1 cellular context compared by ENCODE assay signal in the genomic region with DNA sequence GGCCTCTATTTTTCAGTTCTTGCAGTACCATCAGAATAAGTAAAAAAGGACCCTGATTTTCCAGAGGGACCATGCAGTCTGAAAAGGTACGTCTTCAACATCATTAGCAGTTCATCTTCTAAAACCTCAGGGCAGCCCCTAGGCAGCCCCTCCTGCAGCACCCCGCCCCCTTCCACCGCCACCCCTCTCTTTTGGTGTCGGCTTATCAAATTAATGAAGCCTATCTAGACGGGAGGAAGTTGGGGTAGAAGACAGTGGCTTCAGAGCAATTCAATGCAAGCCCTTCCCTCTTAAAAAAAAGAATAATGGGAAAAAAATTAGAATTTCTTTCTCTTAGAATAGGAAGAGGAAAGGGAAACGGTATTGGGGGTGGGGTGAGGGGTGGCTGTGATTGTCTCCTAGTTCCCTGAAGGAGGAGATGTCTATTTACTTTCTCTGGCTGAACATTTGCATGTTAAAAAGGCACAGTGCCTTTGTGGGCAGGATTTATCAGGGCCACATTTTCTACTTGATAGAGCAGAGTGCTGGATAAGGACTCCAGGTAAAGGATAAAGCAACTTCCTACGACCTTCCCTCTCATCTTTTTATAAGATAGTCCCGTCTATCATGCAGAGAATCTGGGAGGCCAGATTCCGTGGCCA.
TF ChIP-seq lines count a peak whose summit lies in the region.

No MANE protein-coding gene starts in this region.

TF ChIP-seq in H1, 55 proteins besides CTCF, POLR2A, EP300 and RAD21:
- TF ChIP-seq, protein P1, sequence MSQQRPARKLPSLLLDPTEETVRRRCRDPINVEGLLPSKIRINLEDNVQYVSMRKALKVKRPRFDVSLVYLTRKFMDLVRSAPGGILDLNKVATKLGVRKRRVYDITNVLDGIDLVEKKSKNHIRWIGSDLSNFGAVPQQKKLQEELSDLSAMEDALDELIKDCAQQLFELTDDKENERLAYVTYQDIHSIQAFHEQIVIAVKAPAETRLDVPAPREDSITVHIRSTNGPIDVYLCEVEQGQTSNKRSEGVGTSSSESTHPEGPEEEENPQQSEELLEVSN (IDR thresholded peaks at IDR 0.05), result no peak
- TF ChIP-seq ASH2L (IDR thresholded peaks at IDR 0.05; ENCODE audit: low read length), result peak; percentile 93
- TF ChIP-seq KDM5A (IDR thresholded peaks at IDR 0.05; ENCODE audit: low read length), result no peak
- TF ChIP-seq TEAD4 (IDR thresholded peaks at IDR 0.05; ENCODE audit: low read depth, low read length), result no peak
- TF ChIP-seq CHD7 (IDR thresholded peaks at IDR 0.05; ENCODE audit: insufficient replicate concordance, low read length), result peak; percentile 11
- TF ChIP-seq CBX8 (IDR thresholded peaks at IDR 0.05; ENCODE audit: borderline replicate concordance, low read depth, low read length), result no peak
TF ChIP-seq in H1: peak in this region for 2.
